23 cellular contexts compared by ENCODE assay signal in genomic region chr7:11006271-11006670, GRCh38.
"Had no signal": no experiment of that assay in that cellular context is flagged by ENCODE, and none has a peak within 500 bp of the region (broad histone marks: within the 10 kb centered on the region; RNA-seq: fewer than 3 reads in every experiment).

No MANE protein-coding gene starts in this region.

- FAIRE-seq: kidney had no signal

- H3K9me3 Mint-ChIP-seq: activated naive CD4-positive, alpha-beta T cell treated with anti-CD3 and anti-CD28 coated beads for 36 hours; activated T-helper 1 cell treated with anti-CD3 and anti-CD28 coated beads, Interleukin-12 subunit alpha, Interleukin-12 subunit beta, Interleukin-2, Interleukin-4 antibody, amounts not matched to agents 30 ng/mL and 10 ng/mL and 1 ng/mL, durations not matched to agents 14 hours and 24 hours and 36 hours; naive thymus-derived CD4-positive, alpha-beta T cell had no signal

- H3K4me3 Mint-ChIP-seq: activated CD4-positive, alpha-beta T cell treated with anti-CD3 and anti-CD28 coated beads for 36 hours; activated naive CD4-positive, alpha-beta T cell treated with anti-CD3 and anti-CD28 coated beads for 36 hours; activated T-helper 1 cell treated with anti-CD3 and anti-CD28 coated beads, Interleukin-12 subunit alpha, Interleukin-12 subunit beta, Interleukin-2, Interleukin-4 antibody, amounts not matched to agents 30 ng/mL and 10 ng/mL and 1 ng/mL, durations not matched to agents 14 hours and 24 hours and 36 hours had no signal

- ATAC-seq: activated CD4-positive, alpha-beta T cell treated with anti-CD3 and anti-CD28 coated beads for 36 hours; gastrocnemius medialis; left colon; naive thymus-derived CD4-positive, alpha-beta T cell; right cardiac atrium; stimulated activated naive CD8-positive, alpha-beta T cell treated with anti-CD3 and anti-CD28 coated beads, Interleukin-15, Interleukin-2, amounts not matched to agents 100 U/mL and 50 U/mL, for 24 hours had no signal

- H3K27me3 Mint-ChIP-seq: activated CD4-positive, alpha-beta T cell treated with anti-CD3 and anti-CD28 coated beads for 36 hours; naive thymus-derived CD4-positive, alpha-beta T cell had no signal

- H3K27ac Mint-ChIP-seq: activated CD4-positive, alpha-beta T cell treated with anti-CD3 and anti-CD28 coated beads for 36 hours; activated naive CD4-positive, alpha-beta T cell treated with anti-CD3 and anti-CD28 coated beads for 36 hours; activated T-helper 1 cell treated with anti-CD3 and anti-CD28 coated beads, Interleukin-12 subunit alpha, Interleukin-12 subunit beta, Interleukin-2, Interleukin-4 antibody, amounts not matched to agents 30 ng/mL and 10 ng/mL and 1 ng/mL, durations not matched to agents 14 hours and 24 hours and 36 hours; naive thymus-derived CD4-positive, alpha-beta T cell had no signal

- DNase-seq: activated CD4-positive, alpha-beta T cell treated with anti-CD3 and anti-CD28 coated beads for 36 hours; activated CD4-positive, alpha-beta T cell treated with anti-CD3 and anti-CD28 coated beads, Interleukin-2, amount 50 U/mL, for 4 hours; activated CD4-positive, CD25-positive, alpha-beta regulatory T cell; activated CD8-positive, alpha-beta memory T cell treated with anti-CD3 and anti-CD28 coated beads, Interleukin-2, amount 50 U/mL, for 4 hours; activated effector memory CD4-positive, alpha-beta T cell treated with anti-CD3 and anti-CD28 coated beads, Interleukin-2, amount 50 U/mL, for 16 hours; activated naive CD4-positive, alpha-beta T cell treated with anti-CD3 and anti-CD28 coated beads for 36 hours; activated T-cell treated with anti-CD3 and anti-CD28 coated beads, Interleukin-2, amount 50 U/mL, for 1 hour; central memory CD4-positive, alpha-beta T cell; colonic mucosa; effector CD8-positive, alpha-beta T cell; gastrocnemius medialis; kidney; left colon; mammary epithelial cell; midbrain; naive thymus-derived CD4-positive, alpha-beta T cell; posterior cingulate gyrus; right cardiac atrium; spleen; stimulated activated naive CD8-positive, alpha-beta T cell treated with anti-CD3 and anti-CD28 coated beads, Interleukin-15, Interleukin-2, amounts not matched to agents 100 U/mL and 50 U/mL, for 24 hours; trophoblast cell; uterus had no signal
